ENCODE assay signal across 1 cellular context in the genomic region with DNA sequence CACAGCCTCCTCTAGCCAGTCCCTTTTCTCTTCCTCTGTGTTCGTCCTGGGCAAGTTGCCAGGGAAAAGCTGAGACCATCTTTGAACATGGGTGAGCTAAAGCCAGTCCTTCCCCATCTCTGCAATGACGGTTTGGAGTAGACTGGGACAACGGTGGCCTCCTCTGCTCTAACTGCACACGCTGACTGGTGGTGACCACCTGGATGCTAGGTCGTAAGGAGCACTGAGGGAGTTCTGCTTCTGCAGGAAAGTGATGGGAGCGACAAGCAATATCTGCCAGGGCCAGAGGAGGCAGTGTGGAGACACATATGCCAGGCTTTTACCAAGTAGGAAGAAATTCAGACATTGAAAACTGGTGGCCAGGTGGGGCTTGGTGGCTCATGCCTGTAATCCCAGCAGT.
TF ChIP-seq lines count a peak whose summit lies in the region.

No MANE protein-coding gene starts in this region.

TF ChIP-seq in WTC11, 78 proteins besides CTCF, POLR2A, EP300 and RAD21 (continued from another document):
- TF ChIP-seq, protein P1, sequence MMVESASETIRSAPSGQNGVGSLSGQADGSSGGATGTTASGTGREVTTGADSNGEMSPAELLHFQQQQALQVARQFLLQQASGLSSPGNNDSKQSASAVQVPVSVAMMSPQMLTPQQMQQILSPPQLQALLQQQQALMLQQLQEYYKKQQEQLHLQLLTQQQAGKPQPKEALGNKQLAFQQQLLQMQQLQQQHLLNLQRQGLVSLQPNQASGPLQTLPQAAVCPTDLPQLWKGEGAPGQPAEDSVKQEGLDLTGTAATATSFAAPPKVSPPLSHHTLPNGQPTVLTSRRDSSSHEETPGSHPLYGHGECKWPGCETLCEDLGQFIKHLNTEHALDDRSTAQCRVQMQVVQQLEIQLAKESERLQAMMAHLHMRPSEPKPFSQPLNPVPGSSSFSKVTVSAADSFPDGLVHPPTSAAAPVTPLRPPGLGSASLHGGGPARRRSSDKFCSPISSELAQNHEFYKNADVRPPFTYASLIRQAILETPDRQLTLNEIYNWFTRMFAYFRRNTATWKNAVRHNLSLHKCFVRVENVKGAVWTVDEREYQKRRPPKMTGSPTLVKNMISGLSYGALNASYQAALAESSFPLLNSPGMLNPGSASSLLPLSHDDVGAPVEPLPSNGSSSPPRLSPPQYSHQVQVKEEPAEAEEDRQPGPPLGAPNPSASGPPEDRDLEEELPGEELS (CRISPR knock-in tag; IDR thresholded peaks at IDR 0.05), result no peak
- TF ChIP-seq CREB1 (CRISPR knock-in tag; IDR thresholded peaks at IDR 0.05) (no peak), NFYB (CRISPR knock-in tag; conservative IDR thresholded peaks at IDR 0.05; ENCODE audit: low read depth) (no peak)
- TF ChIP-seq, protein P2, sequence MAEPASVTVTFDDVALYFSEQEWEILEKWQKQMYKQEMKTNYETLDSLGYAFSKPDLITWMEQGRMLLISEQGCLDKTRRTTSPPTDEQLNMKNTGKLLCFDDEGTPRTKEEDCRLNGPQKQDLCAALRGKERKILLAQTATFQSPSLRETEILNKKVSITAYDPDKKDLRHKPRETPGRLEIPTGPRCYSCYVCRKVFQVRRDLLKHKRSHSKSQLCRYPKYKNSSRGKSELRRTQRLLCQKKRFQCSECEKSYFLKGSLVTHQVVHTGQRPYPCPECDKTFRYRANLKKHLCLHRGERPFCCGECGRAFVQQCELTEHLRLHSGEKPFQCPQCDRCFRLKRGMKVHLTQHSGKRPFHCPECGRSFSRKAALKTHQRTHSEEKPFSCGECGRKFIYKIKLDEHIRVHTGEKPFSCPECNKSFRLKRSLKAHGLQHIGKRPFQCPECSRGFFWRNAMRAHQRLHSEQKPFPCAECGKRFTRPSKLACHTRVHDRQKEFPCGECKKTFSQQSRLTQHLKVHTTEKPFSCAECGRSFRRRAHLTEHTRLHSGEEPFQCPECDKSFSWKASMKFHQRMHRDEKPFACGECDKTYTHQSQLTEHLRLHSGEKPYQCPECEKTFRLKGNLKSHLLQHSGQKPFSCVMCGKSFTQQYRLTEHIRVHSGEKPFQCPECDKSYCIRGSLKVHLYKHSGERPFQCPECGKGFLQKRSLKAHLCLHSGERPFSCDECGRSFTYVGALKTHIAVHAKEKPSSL (CRISPR knock-in tag; conservative IDR thresholded peaks at IDR 0.05), result no peak
